8 cellular contexts compared by ENCODE assay signal in genomic region chr6:116570856-116571682, GRCh38. TPM values are rescaled to one million over a fixed set of nuclear protein-coding genes. Genes with fewer than 3 reads are reported as not detected.
DNase-seq lines count a peak whose midpoint lies in the region; ATAC-seq and TF ChIP-seq lines count a peak whose summit lies in the region.

Gene RWDD1, plus strand, starts transcription at chr6:116571504. Its CDS starts 79 bp downstream, at chr6:116571583.

- peaks cover 0 to 22% (median 6%) of the 10 kb centered on the region in 6 donors for H3K36me3 ChIP-seq in spleen

- H3K27ac Mint-ChIP-seq in activated B cell treated with CpG ODN at 0.5 μM for 24 hours (peak within 1 kb of the TSS; percentile 96), immature natural killer cell (peak within 1 kb of the TSS; percentile 96 to 99 (median 98))

- H3K4me3 Mint-ChIP-seq in activated B cell treated with CpG ODN at 0.5 μM for 24 hours = peak within 1 kb of the TSS; percentile 95
- H3K4me3 Mint-ChIP-seq in immature natural killer cell = peak within 1 kb of the TSS; percentile 95 to 99 (median 97)

- H3K27ac ChIP-seq in caudate nucleus (ENCODE audit: low read depth, low read length) (peak within 1 kb of the TSS; percentile 67), spleen (peak within 1 kb of the TSS; percentile 76 to 96 (median 92))

- no peaks in the 10 kb centered on the region for H3K9me3 ChIP-seq in spleen

- peak; percentile 89 for TF ChIP-seq POLR2A in GM18951 (IDR thresholded peaks at IDR 0.05; ENCODE audit: extremely low read depth, insufficient read depth, insufficient read length)
- TF ChIP-seq POLR2A in spleen (IDR thresholded peaks at IDR 0.05) = peak in 2 of 3 donors; percentile 33 to 83

- H3K27me3 ChIP-seq in spleen (replicated peaks in 1 of 7) = no peaks in the 10 kb centered on the region

- intact Hi-C loops in activated B cell treated with CpG ODN at 0.5 μM for 24 hours (cut with micrococcal nuclease) = loop anchor here (1.0 to 5.0 kb wide), 10 partner anchors 45 to 1031 kb away; partner anchors contain the start of genes DSE, GOPC, KPNA5 and NT5DC1
- intact Hi-C loops in spleen (cut with DNase I; ENCODE audit: low total_unique reads) = no loop called here

- WGBS in spleen, 5 donors = 0 to 1% (median 1%) methylated on average over 27 to 62 of the region's 62 CpGs

- H3K4me3 ChIP-seq in AG09309 (ENCODE audit: control insufficient read depth, low read depth, low read length) = peak within 1 kb of the TSS; percentile 90
- peak within 1 kb of the TSS; percentile 52 to 85 (median 72) for H3K4me3 ChIP-seq in spleen

- H3K27me3 Mint-ChIP-seq in activated B cell treated with CpG ODN at 0.5 μM for 24 hours = no peaks in the 10 kb centered on the region
- peaks cover 3 to 7% (median 5%) of the 10 kb centered on the region in 3 donors for H3K27me3 Mint-ChIP-seq in immature natural killer cell (ENCODE audit: low read depth in 3 of 3)

- TF ChIP-seq CTCF in AG09309 (IDR thresholded peaks at IDR 0.05; ENCODE audit: control insufficient read depth, insufficient read depth, low read depth, low read length, missing control alignments) (no peak), activated B cell treated with CpG ODN at 0.5 μM for 24 hours (IDR thresholded peaks at IDR 0.05) (no peak), spleen (IDR thresholded peaks at IDR 0.05 in 8 of 11, conservative IDR thresholded peaks at IDR 0.05 in 3 of 11) (peak in 7 of 11 experiments; percentile 20 to 59 (median 38))

- H3K4me1 Mint-ChIP-seq in activated B cell treated with CpG ODN at 0.5 μM for 24 hours (peaks cover 51% of the 10 kb centered on the region), immature natural killer cell (peaks cover 43 to 62% of the 10 kb centered on the region in 2 donors)

- ATAC-seq in HG03196 (IDR thresholded peaks at IDR 0.05; ENCODE audit: unreplicated experiment) (peak; percentile 98), activated B cell treated with CpG ODN at 0.5 μM for 24 hours (ENCODE audit: low read depth) (peak; percentile 94)

- POLR2A ChIA-PET in activated B cell treated with CpG ODN at 0.5 μM for 24 hours (lab: Charles Lee) = interaction anchor here (0.6 to 3.8 kb wide), 20 partner anchors 8 to 1031 kb away, joined by 3 to 50 read pairs (median 5); partner anchors contain the start of genes CALHM6, GOPC, KPNA5 and NT5DC1

- H3K9me3 Mint-ChIP-seq in activated B cell treated with CpG ODN at 0.5 μM for 24 hours (no peaks in the 10 kb centered on the region), immature natural killer cell (no peaks in the 10 kb centered on the region)

- in situ Hi-C loops in GM18951 (cut with MboI; ENCODE audit: low sequenced_read_pairs, unreplicated experiment) = loop anchor here (25.0 kb wide), 1 partner anchor 559 kb away; no protein-coding TSS in a partner anchor

- peak; percentile 99 for DNase-seq in AG09309 (ENCODE audit: low read depth)
- peak; percentile 97 for DNase-seq in NCI-H345 (lab: John Stamatoyannopoulos, UW)
- peak; percentile 94 for DNase-seq in activated B cell treated with CpG ODN at 0.5 μM for 24 hours
- peak; percentile 82 to 100 (median 99) for DNase-seq in caudate nucleus (lab: John Stamatoyannopoulos, UW)
- DNase-seq in immature natural killer cell = peak; percentile 99
- peak; percentile 100 for DNase-seq in spleen

- peaks cover 15 to 68% (median 49%) of the 10 kb centered on the region in 6 donors for H3K4me1 ChIP-seq in spleen

- CTCF ChIA-PET in activated B cell treated with CpG ODN at 0.5 μM for 24 hours (lab: Charles Lee) = interaction anchor here (1.2 to 3.1 kb wide), 7 partner anchors 8 to 354 kb away, joined by 3 to 17 read pairs (median 4); partner anchors contain the start of gene TSPYL1

- H3K36me3 Mint-ChIP-seq in activated B cell treated with CpG ODN at 0.5 μM for 24 hours (ENCODE audit: low read depth) (peaks cover 32% of the 10 kb centered on the region), immature natural killer cell (peaks cover 0 to 12% (median 0%) of the 10 kb centered on the region in 3 donors)

RNA-seq across cellular contexts. Expression of gene RWDD1, which starts in this region (rescaled TPM):
- total RNA-seq in activated B cell treated with CpG ODN at 0.5 μM for 24 hours (30.9 and 33.8 TPM in 2 replicates), spleen (10 to 100 TPM; 25.8 to 50.0 (median 30.8) TPM)
- polyA plus RNA-seq in immature natural killer cell (10 to 100 TPM; 69.1 to 87.3 (median 70.4) TPM), spleen (10 to 100 TPM; 45.2 to 57.5 (median 50.5) TPM)

Comparison
In these comparisons a context has a peak if more than half of its experiments do, and no peak if none do; other contexts are left out.
1. Peak in every context shown above with its lines: DNase-seq, ATAC-seq, H3K4me3 ChIP-seq and H3K27ac ChIP-seq.
2. CTCF ChIP-seq: peak in spleen (7 of 11); none in AG09309 (single experiment) and activated B cell treated with CpG ODN at 0.5 μM for 24 hours (single experiment).